Comparison of ENCODE assay signal across 1 cellular context in the genomic region with DNA sequence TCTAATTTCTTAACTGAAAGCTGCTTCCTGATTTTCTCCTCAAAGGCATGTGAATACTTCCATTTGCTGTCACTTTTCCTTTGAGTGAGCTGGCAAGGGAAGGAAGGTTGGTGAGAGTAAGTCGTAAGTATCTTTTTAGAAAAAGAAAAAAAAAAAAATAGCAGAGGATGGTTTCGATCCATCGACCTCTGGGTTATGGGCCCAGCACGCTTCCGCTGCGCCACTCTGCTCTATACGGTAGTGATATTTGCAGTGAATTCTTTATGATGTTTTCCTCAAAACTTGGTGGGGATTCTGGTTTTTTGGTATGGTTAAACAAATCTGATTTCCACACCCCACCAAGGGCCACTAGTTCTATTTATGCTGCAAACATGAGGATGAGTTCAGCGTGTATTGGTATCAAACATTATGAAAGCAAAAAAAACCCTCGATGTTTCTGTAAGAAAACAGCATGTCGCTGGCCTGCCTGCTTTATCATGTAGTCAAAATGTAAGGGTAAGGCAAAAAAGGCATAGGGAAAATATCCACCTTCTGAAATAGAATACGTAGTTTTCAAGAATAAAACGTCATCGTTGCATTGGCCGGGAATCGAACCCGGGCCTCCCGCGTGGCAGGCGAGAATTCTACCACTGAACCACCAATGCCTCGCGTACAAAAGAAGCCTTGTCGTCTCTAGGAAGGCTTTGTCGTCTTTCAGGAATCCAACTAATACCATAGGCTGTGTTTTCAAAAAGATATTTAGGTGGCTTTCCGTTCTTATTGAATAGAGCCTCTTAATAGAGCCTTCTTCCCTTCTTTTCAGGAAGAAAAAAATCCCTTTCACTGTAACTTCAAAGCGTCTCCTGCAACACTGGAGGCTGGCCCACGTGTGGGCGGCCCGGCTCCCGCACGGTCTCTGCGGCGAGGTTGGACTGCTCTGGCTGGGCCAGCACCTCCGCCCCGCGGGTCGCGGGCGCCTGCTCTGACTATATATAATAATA.
A peak's percentile ranks its signal among the peaks of the same experiment; 100 is the strongest.
TF ChIP-seq lines count a peak whose summit lies in the region.

No MANE protein-coding gene starts in this region.

TF ChIP-seq in K562, 482 proteins besides CTCF, POLR2A, EP300 and RAD21 (continued from another document and continues in another):
- no peak for TF ChIP-seq FUS (optimal IDR thresholded peaks at IDR 0.05; ENCODE audit: low read depth, low read length)
- peak; percentile 82 for TF ChIP-seq NUFIP1 (IDR thresholded peaks at IDR 0.05; ENCODE audit: partially characterized antibody)
- no peak for TF ChIP-seq CBX8 (IDR thresholded peaks at IDR 0.05; ENCODE audit: borderline replicate concordance, extremely low read depth, low read depth, low read length, poor library complexity, severe bottlenecking)
- no peak for TF ChIP-seq U2AF2 (optimal IDR thresholded peaks at IDR 0.05; ENCODE audit: low read depth, low read length)
- no peak for TF ChIP-seq ZBTB43 (CRISPR knock-in tag; IDR thresholded peaks at IDR 0.05)
- TF ChIP-seq, protein P1, sequence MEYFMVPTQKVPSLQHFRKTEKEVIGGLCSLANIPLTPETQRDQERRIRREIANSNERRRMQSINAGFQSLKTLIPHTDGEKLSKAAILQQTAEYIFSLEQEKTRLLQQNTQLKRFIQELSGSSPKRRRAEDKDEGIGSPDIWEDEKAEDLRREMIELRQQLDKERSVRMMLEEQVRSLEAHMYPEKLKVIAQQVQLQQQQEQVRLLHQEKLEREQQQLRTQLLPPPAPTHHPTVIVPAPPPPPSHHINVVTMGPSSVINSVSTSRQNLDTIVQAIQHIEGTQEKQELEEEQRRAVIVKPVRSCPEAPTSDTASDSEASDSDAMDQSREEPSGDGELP (CRISPR knock-in tag; IDR thresholded peaks at IDR 0.05; ENCODE audit: borderline replicate concordance): peak; percentile 47; the same call in 1 of the 2 replicates
- TF ChIP-seq CREB3 (tag; conservative IDR thresholded peaks at IDR 0.05; ENCODE audit: low read depth): no peak
- TF ChIP-seq MEF2A (IDR thresholded peaks at IDR 0.05; ENCODE audit: control insufficient read depth, low read depth, low read length): peak; percentile 49
- no peak for TF ChIP-seq HINFP (tag; conservative IDR thresholded peaks at IDR 0.05; ENCODE audit: low read depth)
- TF ChIP-seq ZNF407 (IDR thresholded peaks at IDR 0.05; ENCODE audit: low read depth): peak; percentile 67
- no peak for TF ChIP-seq ARHGAP35 (IDR thresholded peaks at IDR 0.05; ENCODE audit: partially characterized antibody)
- TF ChIP-seq ZBED1 (IDR thresholded peaks at IDR 0.05): peak; percentile 90
- TF ChIP-seq, protein P2, sequence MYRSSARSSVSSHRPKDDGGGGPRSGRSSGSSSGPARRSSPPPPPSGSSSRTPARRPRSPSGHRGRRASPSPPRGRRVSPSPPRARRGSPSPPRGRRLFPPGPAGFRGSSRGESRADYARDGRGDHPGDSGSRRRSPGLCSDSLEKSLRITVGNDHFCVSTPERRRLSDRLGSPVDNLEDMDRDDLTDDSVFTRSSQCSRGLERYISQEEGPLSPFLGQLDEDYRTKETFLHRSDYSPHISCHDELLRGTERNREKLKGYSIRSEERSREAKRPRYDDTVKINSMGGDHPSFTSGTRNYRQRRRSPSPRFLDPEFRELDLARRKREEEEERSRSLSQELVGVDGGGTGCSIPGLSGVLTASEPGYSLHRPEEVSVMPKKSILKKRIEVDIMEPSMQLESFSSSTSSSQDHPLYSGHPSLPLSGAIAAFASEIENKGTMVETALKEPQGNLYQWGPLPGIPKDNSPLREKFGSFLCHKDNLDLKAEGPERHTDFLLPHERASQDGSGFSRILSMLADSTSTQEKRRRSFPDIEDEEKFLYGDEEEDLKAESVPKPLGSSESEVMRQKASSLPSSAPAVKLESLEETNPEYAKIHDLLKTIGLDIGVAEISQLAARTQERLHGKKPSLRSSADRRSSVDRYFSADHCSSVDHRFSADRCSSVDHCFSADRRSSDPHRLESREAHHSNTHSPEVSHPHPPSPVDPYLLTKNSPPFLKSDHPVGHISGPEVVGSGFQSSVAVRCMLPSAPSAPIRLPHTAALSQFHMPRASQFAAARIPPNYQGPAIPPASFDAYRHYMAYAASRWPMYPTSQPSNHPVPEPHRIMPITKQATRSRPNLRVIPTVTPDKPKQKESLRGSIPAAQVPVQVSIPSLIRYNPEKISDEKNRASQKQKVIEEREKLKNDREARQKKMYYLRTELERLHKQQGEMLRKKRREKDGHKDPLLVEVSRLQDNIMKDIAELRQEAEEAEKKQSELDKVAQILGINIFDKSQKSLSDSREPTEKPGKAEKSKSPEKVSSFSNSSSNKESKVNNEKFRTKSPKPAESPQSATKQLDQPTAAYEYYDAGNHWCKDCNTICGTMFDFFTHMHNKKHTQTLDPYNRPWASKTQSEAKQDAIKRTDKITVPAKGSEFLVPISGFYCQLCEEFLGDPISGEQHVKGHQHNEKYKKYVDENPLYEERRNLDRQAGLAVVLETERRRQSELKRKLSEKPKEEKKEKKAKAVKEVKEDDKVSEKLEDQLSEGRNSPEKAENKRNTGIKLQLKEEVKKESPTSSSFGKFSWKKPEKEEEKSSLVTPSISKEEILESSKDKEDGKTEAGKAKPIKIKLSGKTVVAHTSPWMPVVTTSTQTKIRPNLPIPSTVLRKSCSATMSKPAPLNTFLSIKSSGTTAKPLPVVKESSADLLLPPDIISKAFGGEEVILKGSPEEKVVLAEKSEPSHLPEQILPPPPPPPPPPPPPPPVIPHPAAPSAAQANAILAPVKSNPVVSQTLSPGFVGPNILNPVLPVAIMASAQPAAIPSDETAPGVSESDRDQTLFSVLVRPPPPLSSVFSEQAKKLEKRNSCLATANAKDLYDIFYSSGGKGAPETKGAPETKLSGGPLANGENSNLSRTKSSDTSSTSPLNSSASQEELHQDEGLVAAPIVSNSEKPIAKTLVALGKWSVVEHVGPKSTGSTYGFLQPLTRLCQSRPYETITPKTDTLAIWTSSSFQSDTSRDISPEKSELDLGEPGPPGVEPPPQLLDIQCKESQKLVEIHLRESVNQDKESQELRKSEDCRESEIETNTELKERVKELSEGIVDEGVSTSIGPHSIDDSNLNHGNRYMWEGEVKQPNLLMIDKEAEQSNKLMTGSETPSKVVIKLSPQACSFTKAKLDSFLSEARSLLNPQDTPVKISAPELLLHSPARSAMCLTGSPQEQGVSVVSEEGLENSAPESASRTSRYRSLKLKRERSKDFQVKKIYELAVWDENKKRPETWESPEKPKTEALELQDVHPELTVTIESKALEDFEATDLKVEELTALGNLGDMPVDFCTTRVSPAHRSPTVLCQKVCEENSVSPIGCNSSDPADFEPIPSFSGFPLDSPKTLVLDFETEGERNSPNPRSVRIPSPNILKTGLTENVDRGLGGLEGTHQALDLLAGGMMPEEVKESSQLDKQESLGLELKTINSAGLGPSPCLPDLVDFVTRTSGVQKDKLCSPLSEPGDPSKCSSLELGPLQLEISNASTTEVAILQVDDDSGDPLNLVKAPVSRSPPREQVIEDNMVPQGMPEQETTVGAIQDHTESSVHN (IDR thresholded peaks at IDR 0.05; ENCODE audit: borderline replicate concordance in 1 of 2, low read depth in 1 of 2): 0 out of 4 replicates have a peak, but pooled peaks of 1 of the 2 experiments have one; percentile 33
- no peak for TF ChIP-seq EZH2 (IDR thresholded peaks at IDR 0.05; ENCODE audit: borderline replicate concordance, low read depth, low read length)
- TF ChIP-seq TCFL5 (CRISPR knock-in tag; conservative IDR thresholded peaks at IDR 0.05): 0 out of 2 replicates have a peak, but pooled peaks have one; percentile 14
- TF ChIP-seq HLTF (IDR thresholded peaks at IDR 0.05): no peak
